12 cellular contexts compared by ENCODE assay signal in genomic region chr3:143442761-143443477, GRCh38.
DNase-seq lines count a peak whose midpoint lies in the region; ATAC-seq, FAIRE-seq and TF ChIP-seq lines count a peak whose summit lies in the region.
"Had no signal": no experiment of that assay in that cellular context is flagged by ENCODE, and none has a peak within 500 bp of the region (broad histone marks: within the 10 kb centered on the region; RNA-seq: fewer than 3 reads in every experiment).

No MANE protein-coding gene starts in this region.

- no peak for TF ChIP-seq POLR2A in transverse colon (IDR thresholded peaks at IDR 0.05)

- H3K4me3 ChIP-seq in transverse colon (no peak overlapping the region), mesendoderm (ENCODE audit: low read length) (no peak overlapping the region), small intestine (ENCODE audit: low read depth in 1 of 2, low read length in 2 of 2) (no peak overlapping the region)
- H3K4me3 ChIP-seq: SJCRH30, thyroid gland had no signal

- ATAC-seq in activated T-helper 17 cell treated with anti-CD3 and anti-CD28 coated beads, Interleukin-2, amount 50 U/mL, for 72 hours (replicated peaks): no peak

- no peak overlapping the region for H3K9ac ChIP-seq in mesendoderm (ENCODE audit: low read length)

- peak overlapping the region; percentile 38 to 71 (median 60) for H3K27ac ChIP-seq in transverse colon
- no peak overlapping the region for H3K27ac ChIP-seq in mesendoderm (ENCODE audit: low read depth, low read length)
- H3K27ac ChIP-seq in small intestine (ENCODE audit: low read depth in 1 of 2, low read length in 1 of 2): no peak overlapping the region
- H3K27ac ChIP-seq: C4-2B, SJCRH30, thyroid gland had no signal

- no peaks in the 10 kb centered on the region for H3K9me3 ChIP-seq in transverse colon
- no peaks in the 10 kb centered on the region for H3K9me3 ChIP-seq in small intestine (ENCODE audit: control insufficient read depth, low read depth)
- H3K9me3 ChIP-seq: SJCRH30, thyroid gland had no signal

- H3K23ac ChIP-seq in mesendoderm (ENCODE audit: low read length): no peak overlapping the region

- H3K4me1 ChIP-seq in transverse colon (peaks cover 6 to 16% (median 10%) of the 10 kb centered on the region in 4 donors), mesendoderm (ENCODE audit: control insufficient read depth, low read depth, low read length) (no peaks in the 10 kb centered on the region), small intestine (ENCODE audit: control insufficient read depth in 2 of 2, insufficient read depth in 1 of 2, low read depth in 1 of 2, low read length in 1 of 2) (peaks cover 0 to 5% of the 10 kb centered on the region in 2 donors)
- H3K4me1 ChIP-seq: SJCRH30 had no signal

- no peak overlapping the region for H2BK120ac ChIP-seq in mesendoderm (ENCODE audit: low read depth, low read length)

- no peak overlapping the region for H4K8ac ChIP-seq in mesendoderm (ENCODE audit: low read depth, low read length)

- no peak overlapping the region for H3K18ac ChIP-seq in mesendoderm (ENCODE audit: low read length)

- FAIRE-seq in small intestine (lab: Jason Lieb, UNC): no peak

- no peaks in the 10 kb centered on the region for H3K36me3 Mint-ChIP-seq in activated T-helper 17 cell treated with anti-CD3 and anti-CD28 coated beads, Interleukin-2, amount 50 U/mL, for 72 hours (ENCODE audit: low read depth)

- no peak overlapping the region for H2BK5ac ChIP-seq in mesendoderm (ENCODE audit: low read length)

- no peak for TF ChIP-seq EP300 in transverse colon (IDR thresholded peaks at IDR 0.05; ENCODE audit: low read depth)

- in situ Hi-C loops in transverse colon (cut with MboI; ENCODE audit: low pct_ligation_motif_present in 1 of 4, low pct_unique_long_range_greater_than_20kb in 1 of 4, low sequenced_read_pairs in 3 of 4): no loop called here

- peak overlapping the region; percentile 68 for H3K27ac Mint-ChIP-seq in activated T-helper 17 cell treated with anti-CD3 and anti-CD28 coated beads, Interleukin-2, amount 50 U/mL, for 72 hours
- H3K27ac Mint-ChIP-seq: H9 had no signal

- no peak for TF ChIP-seq CTCF in transverse colon (IDR thresholded peaks at IDR 0.05)

- H3K36me3 ChIP-seq in transverse colon (no peaks in the 10 kb centered on the region), mesendoderm (ENCODE audit: control insufficient read depth, insufficient read depth, low read length) (no peaks in the 10 kb centered on the region), small intestine (ENCODE audit: control insufficient read depth in 2 of 2, insufficient read depth in 2 of 2, low read length in 2 of 2) (no peaks in the 10 kb centered on the region)
- H3K36me3 ChIP-seq: SJCRH30, thyroid gland had no signal

- peak; percentile 23 for DNase-seq in stimulated activated CD4-positive, alpha-beta T cell treated with anti-CD3 and anti-CD28 coated beads, Interleukin-1b, Interleukin-23, amount 100 ng/mL, for 48 hours
- no peak for DNase-seq in stimulated activated CD4-positive, alpha-beta T cell treated with anti-CD3 and anti-CD28 coated beads, Interleukin-12 subunit alpha, Interleukin-12 subunit beta, amount 100 ng/mL, for 4 hours
- DNase-seq in iris pigment epithelial cell (ENCODE audit: low read depth): peak; percentile 36
- no peak for DNase-seq in transverse colon
- no peak for DNase-seq in NCI-H1417 (lab: John Stamatoyannopoulos, UW)
- no peak for DNase-seq in mesendoderm
- no peak for DNase-seq in small intestine
- DNase-seq: H9 had no signal

- no peaks in the 10 kb centered on the region for H3K27me3 Mint-ChIP-seq in activated T-helper 17 cell treated with anti-CD3 and anti-CD28 coated beads, Interleukin-2, amount 50 U/mL, for 72 hours

- H3K4me2 ChIP-seq in mesendoderm (ENCODE audit: low read length): no peak overlapping the region

- H3K79me2 ChIP-seq in mesendoderm (ENCODE audit: control insufficient read depth, insufficient read depth, low read length): no peaks in the 10 kb centered on the region

- intact Hi-C loops in transverse colon (cut with DNase I; ENCODE audit: low total_unique reads): no loop called here

- H2AK5ac ChIP-seq in mesendoderm (ENCODE audit: low read length): no peak overlapping the region

- peak overlapping the region; percentile 58 for H3K4me3 Mint-ChIP-seq in activated T-helper 17 cell treated with anti-CD3 and anti-CD28 coated beads, Interleukin-2, amount 50 U/mL, for 72 hours
- H3K4me3 Mint-ChIP-seq: H9 had no signal

- H3K27me3 ChIP-seq in transverse colon (no peaks in the 10 kb centered on the region), mesendoderm (ENCODE audit: insufficient read depth, low read length, poor library complexity) (no peaks in the 10 kb centered on the region), small intestine (ENCODE audit: control insufficient read depth in 2 of 2, insufficient read depth in 2 of 2, low read length in 2 of 2) (no peaks in the 10 kb centered on the region)
- H3K27me3 ChIP-seq: SJCRH30, thyroid gland had no signal

- H3K4me1 Mint-ChIP-seq in activated T-helper 17 cell treated with anti-CD3 and anti-CD28 coated beads, Interleukin-2, amount 50 U/mL, for 72 hours: peaks cover 22% of the 10 kb centered on the region
- H3K4me1 Mint-ChIP-seq: H9 had no signal

- WGBS in transverse colon (ENCODE audit: low coverage in 1 of 2), 2 donors: 85 to 90% methylated on average over 3 to 4 of the region's 4 CpGs
- no CpG with 5 or more reads among the region's 4 CpGs for WGBS in mesendoderm (ENCODE audit: extremely low coverage, insufficient coverage, low lambda C conversion rate)
- 86 to 93% (median 88%) methylated on average over 4 of the region's 4 CpGs for whole genome bisulfite sequencing in small intestine, 3 donors

- no peak overlapping the region for H4K5ac ChIP-seq in mesendoderm (ENCODE audit: low read length)

- no peak overlapping the region for H3K56ac ChIP-seq in mesendoderm (ENCODE audit: low read length)

- no peak overlapping the region for H2BK15ac ChIP-seq in mesendoderm (replicated peaks; ENCODE audit: low read depth)

- no peak overlapping the region for H3K4ac ChIP-seq in mesendoderm (ENCODE audit: low read depth, low read length)

- no peaks in the 10 kb centered on the region for H3K79me1 ChIP-seq in mesendoderm (ENCODE audit: low read length)

- H3K9me3 Mint-ChIP-seq in activated T-helper 17 cell treated with anti-CD3 and anti-CD28 coated beads, Interleukin-2, amount 50 U/mL, for 72 hours: no peaks in the 10 kb centered on the region
- H3K9me3 Mint-ChIP-seq: H9 had no signal

Comparison
In these comparisons a context has a peak if more than half of its experiments do, and no peak if none do; other contexts are left out.
1. DNase-seq: peak in stimulated activated CD4-positive, alpha-beta T cell treated with anti-CD3 and anti-CD28 coated beads, Interleukin-1b, Interleukin-23, amount 100 ng/mL, for 48 hours (single experiment) and iris pigment epithelial cell (single experiment); none in stimulated activated CD4-positive, alpha-beta T cell treated with anti-CD3 and anti-CD28 coated beads, Interleukin-12 subunit alpha, Interleukin-12 subunit beta, amount 100 ng/mL, for 4 hours (single experiment), transverse colon (single experiment), NCI-H1417 (0 of 3), mesendoderm (single experiment) and small intestine (single experiment).
2. H3K27ac ChIP-seq: peak in transverse colon (4 of 4); none in mesendoderm (single experiment) and small intestine (0 of 2).